8 cellular contexts compared by ENCODE assay signal in the genomic region with DNA sequence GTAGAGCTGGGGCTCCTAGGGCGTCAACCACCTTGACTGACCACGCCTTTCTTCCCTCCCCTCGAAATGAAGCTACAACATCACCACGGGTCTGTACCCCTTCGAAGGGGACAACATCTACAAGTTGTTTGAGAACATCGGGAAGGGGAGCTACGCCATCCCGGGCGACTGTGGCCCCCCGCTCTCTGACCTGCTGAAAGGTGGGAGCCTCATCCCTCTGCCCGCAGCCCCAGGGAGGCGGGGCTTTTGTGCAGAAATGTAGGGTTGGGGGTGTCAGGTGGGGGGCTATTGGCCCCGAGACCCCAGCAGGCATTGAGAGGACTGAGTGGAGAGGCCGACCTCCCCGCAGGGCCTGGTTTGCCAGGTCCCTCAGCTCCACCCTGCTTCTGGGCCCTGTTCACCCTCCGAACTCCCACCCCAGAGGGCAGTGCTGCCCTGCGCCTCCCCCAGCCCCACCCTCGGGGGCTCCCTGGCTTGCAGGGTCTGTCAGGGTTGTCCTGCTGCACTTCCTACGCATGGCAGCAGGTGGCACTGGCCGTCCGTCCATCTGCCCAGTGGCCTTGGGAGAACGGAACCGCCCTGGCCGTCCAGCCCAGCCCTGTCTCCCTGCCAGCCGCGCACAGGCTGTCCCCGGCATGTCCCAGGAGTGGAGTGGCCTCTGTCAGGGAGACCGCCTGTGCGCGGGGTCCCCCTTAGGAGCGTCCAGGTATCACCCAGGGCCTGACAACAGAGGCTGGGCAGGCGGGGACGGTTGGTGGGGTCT. TPM values are rescaled to one million over a fixed set of nuclear protein-coding genes. Genes with fewer than 3 reads are reported as not detected.
DNase-seq lines count a peak whose midpoint lies in the region; ATAC-seq and TF ChIP-seq lines count a peak whose summit lies in the region.

No MANE protein-coding gene starts in this region.

- no peak for TF ChIP-seq EP300 in esophagus muscularis mucosa (IDR thresholded peaks at IDR 0.05)

- DNase-seq in PC-3 (peak; percentile 27), esophagus muscularis mucosa (ENCODE audit: extremely low spot score) (no peak), nephron progenitor cell (peak; percentile 67), NCI-H345 (lab: John Stamatoyannopoulos, UW) (no peak), AML-193 (lab: John Stamatoyannopoulos, UW) (no peak)
- DNase-seq in CD8-positive, alpha-beta T cell: no peak

- CTCF ChIA-PET in PC-3 (lab: Charles Lee): no interaction called here
- CTCF ChIA-PET in CD8-positive, alpha-beta T cell (lab: Charles Lee): interaction anchor here (1.4 to 2.2 kb wide), 2 partner anchors 10 to 108 kb away, joined by 4 read pairs; no protein-coding TSS in a partner anchor

- no peak overlapping the region for H2AFZ ChIP-seq in PC-3 (ENCODE audit: low read length)

- H3K9me3 Mint-ChIP-seq in nephron progenitor cell: no peaks in the 10 kb centered on the region
- no peaks in the 10 kb centered on the region for H3K9me3 Mint-ChIP-seq in CD8-positive, alpha-beta T cell

- H3K27me3 Mint-ChIP-seq in nephron progenitor cell (ENCODE audit: low read depth, poor library complexity): no peaks in the 10 kb centered on the region
- H3K27me3 Mint-ChIP-seq in CD8-positive, alpha-beta T cell (ENCODE audit: low read depth): no peaks in the 10 kb centered on the region

- 0 out of 2 replicates have a peak, but pooled peaks cover 2% of the 10 kb centered on the region for H4K20me1 ChIP-seq in PC-3 (ENCODE audit: low read length)

- H3K4me3 Mint-ChIP-seq in nephron progenitor cell: no peak overlapping the region
- H3K4me3 Mint-ChIP-seq in CD8-positive, alpha-beta T cell: no peak overlapping the region

- H3K27me3 ChIP-seq in PC-3 (ENCODE audit: low read length) (no peaks in the 10 kb centered on the region), esophagus muscularis mucosa (no peaks in the 10 kb centered on the region)
- no peaks in the 10 kb centered on the region for H3K27me3 ChIP-seq in CD8-positive, alpha-beta T cell (ENCODE audit: insufficient read depth, low read length)

- 77% methylated on average over 9 of the region's 33 CpGs for WGBS in esophagus muscularis mucosa

- H3K4me3 ChIP-seq in PC-3 (ENCODE audit: low read length) (no peak overlapping the region), esophagus muscularis mucosa (no peak overlapping the region)
- H3K4me3 ChIP-seq in CD8-positive, alpha-beta T cell (ENCODE audit: low read depth, low read length): no peak overlapping the region

- TF ChIP-seq POLR2A in esophagus muscularis mucosa (IDR thresholded peaks at IDR 0.05; ENCODE audit: low read depth): no peak

- POLR2A ChIA-PET in PC-3 (lab: Charles Lee; ENCODE audit: unreplicated experiment): no interaction called here
- POLR2A ChIA-PET in CD8-positive, alpha-beta T cell (lab: Charles Lee): no interaction called here

- H3K4me2 ChIP-seq in PC-3 (ENCODE audit: low read length): no peak overlapping the region

- peaks cover 19% of the 10 kb centered on the region for H3K4me1 Mint-ChIP-seq in nephron progenitor cell
- no peaks in the 10 kb centered on the region for H3K4me1 Mint-ChIP-seq in CD8-positive, alpha-beta T cell (ENCODE audit: low read depth)

- H3K36me3 ChIP-seq in PC-3 (ENCODE audit: low read depth, low read length) (no peaks in the 10 kb centered on the region), esophagus muscularis mucosa (peaks cover 13 to 68% (median 66%) of the 10 kb centered on the region in 4 donors)
- peaks cover 9% of the 10 kb centered on the region for H3K36me3 ChIP-seq in CD8-positive, alpha-beta T cell (ENCODE audit: insufficient read depth, low read length)

- peaks cover 7% of the 10 kb centered on the region for H3K4me1 ChIP-seq in PC-3 (ENCODE audit: insufficient read depth, low read length)
- peaks cover 54 to 67% (median 62%) of the 10 kb centered on the region in 4 donors for H3K4me1 ChIP-seq in esophagus muscularis mucosa
- H3K4me1 ChIP-seq in CD8-positive, alpha-beta T cell (ENCODE audit: insufficient read depth, low read length): no peaks in the 10 kb centered on the region

- H3F3A ChIP-seq in PC-3 (ENCODE audit: low read length, unreplicated experiment): no peaks in the 10 kb centered on the region

- intact Hi-C loops in PC-3 (cut with micrococcal nuclease) (no loop called here), esophagus muscularis mucosa (cut with DNase I) (no loop called here)
- intact Hi-C loops in CD8-positive, alpha-beta T cell (cut with DNase I, micrococcal nuclease): no loop called here

- no peaks in the 10 kb centered on the region for H3K9me2 ChIP-seq in PC-3 (replicated peaks; ENCODE audit: low read length)

- H3K27ac ChIP-seq in C4-2B (no peak overlapping the region), PC-3 (ENCODE audit: low read length) (no peak overlapping the region), esophagus muscularis mucosa (replicated peaks in 1 of 4) (peak overlapping the region in 3 of 4 donors; percentile 30 to 42 (median 32))
- H3K27ac ChIP-seq in CD8-positive, alpha-beta T cell (ENCODE audit: low read depth, low read length): no peak overlapping the region

- no peak overlapping the region for H3K9ac ChIP-seq in PC-3 (ENCODE audit: low read length)

- peak; percentile 39; the same call in 1 of the 2 replicates for ATAC-seq in PC-3
- no peak for ATAC-seq in CD8-positive, alpha-beta T cell
- ATAC-seq in activated CD4-positive, CD25-positive, alpha-beta regulatory T cell treated with anti-CD3 and anti-CD28 coated beads, Interleukin-2, amount 50 U/mL, for 24 hours: no peak

- H3K79me2 ChIP-seq in PC-3 (ENCODE audit: low read length): peaks cover 29% of the 10 kb centered on the region

- no peaks in the 10 kb centered on the region for H3K9me3 ChIP-seq in PC-3 (ENCODE audit: low read length)
- no peaks in the 10 kb centered on the region for H3K9me3 ChIP-seq in esophagus muscularis mucosa
- H3K9me3 ChIP-seq in CD8-positive, alpha-beta T cell (ENCODE audit: low read length): no peaks in the 10 kb centered on the region

- no peak overlapping the region for H3K27ac Mint-ChIP-seq in nephron progenitor cell
- H3K27ac Mint-ChIP-seq in CD8-positive, alpha-beta T cell: no peak overlapping the region

- TF ChIP-seq CTCF in C4-2B (conservative IDR thresholded peaks at IDR 0.05): peak; percentile 74
- peak; percentile 59 for TF ChIP-seq CTCF in PC-3 (conservative IDR thresholded peaks at IDR 0.05; ENCODE audit: low read depth, low read length)
- TF ChIP-seq CTCF in esophagus muscularis mucosa (IDR thresholded peaks at IDR 0.05): peak; percentile 47 to 84 (median 59)
- peak; percentile 67 for TF ChIP-seq CTCF in nephron progenitor cell (IDR thresholded peaks at IDR 0.05)
- no peak for TF ChIP-seq CTCF in CD8-positive, alpha-beta T cell (IDR thresholded peaks at IDR 0.05)

- no TSS peak for BruUV-seq in PC-3 (replicated peaks; lab: Mats Ljungman, UMichigan)

- H3K36me3 Mint-ChIP-seq in nephron progenitor cell (ENCODE audit: low read depth): no peaks in the 10 kb centered on the region
- peaks cover 16% of the 10 kb centered on the region for H3K36me3 Mint-ChIP-seq in CD8-positive, alpha-beta T cell

RNA-seq across cellular contexts. Expression of gene STK11, which starts 15.7 kb away (rescaled TPM):
- 82.4 and 93.0 TPM in 2 replicates for total RNA-seq in PC-3 (2014; rRNA removed)
- total RNA-seq in esophagus muscularis mucosa: 10 to 100 TPM; 52.2 to 95.7 (median 73.2) TPM
- total RNA-seq in CD8-positive, alpha-beta T cell: 10 to 100 TPM; 38.0 to 43.4 TPM

RNA-seq across cellular contexts. Expression of gene CBARP, which starts 16.5 kb away (rescaled TPM):
- 3.3 and 6.3 TPM in 2 replicates for total RNA-seq in PC-3 (2014; rRNA removed)
- 1 to 10 TPM in 1 of 4 donors, under 1 TPM in 2, not detected in 1; 0.58 to 1.0 (median 0.99) TPM for total RNA-seq in esophagus muscularis mucosa
- total RNA-seq in CD8-positive, alpha-beta T cell: under 1 TPM; 0.49 to 0.67 TPM

RNA-seq across cellular contexts. Expression of gene ATP5F1D, which starts 20.2 kb away (rescaled TPM):
- 102 and 187 TPM in 2 replicates for total RNA-seq in PC-3 (2014; rRNA removed)
- total RNA-seq in esophagus muscularis mucosa: 100 to 1,000 TPM in 2 of 4 donors, 10 to 100 TPM in 2; 77.5 to 140 (median 109) TPM
- 10 to 100 TPM; 86.2 to 96.3 TPM for total RNA-seq in CD8-positive, alpha-beta T cell

RNA-seq across cellular contexts. Expression of gene MIDN, which starts 27.1 kb away (rescaled TPM):
- total RNA-seq in PC-3 (2014; rRNA removed) (17.3 and 41.8 TPM in 2 replicates), esophagus muscularis mucosa (10 to 100 TPM; 20.3 to 72.2 (median 31.8) TPM)
- total RNA-seq in CD8-positive, alpha-beta T cell: 100 to 1,000 TPM; 305 to 314 TPM

RNA-seq across cellular contexts. Expression of gene SBNO2, which starts 47.3 kb away (rescaled TPM):
- total RNA-seq in PC-3 (2014; rRNA removed): 62.4 and 75.0 TPM in 2 replicates
- 100 to 1,000 TPM in 1 of 4 donors, 10 to 100 TPM in 3; 16.2 to 141 (median 30.5) TPM for total RNA-seq in esophagus muscularis mucosa
- 100 to 1,000 TPM; 123 to 134 TPM for total RNA-seq in CD8-positive, alpha-beta T cell

Comparison
In these comparisons a context has a peak if more than half of its experiments do, and no peak if none do; other contexts are left out.
1. H3K27ac ChIP-seq: peak in esophagus muscularis mucosa (3 of 4); none in C4-2B (single experiment), PC-3 (single experiment) and CD8-positive, alpha-beta T cell (single experiment).
2. DNase-seq: peak in PC-3 (single experiment) and nephron progenitor cell (single experiment); none in esophagus muscularis mucosa (single experiment), CD8-positive, alpha-beta T cell (0 of 7), NCI-H345 (single experiment) and AML-193 (0 of 2).